Comparison of ENCODE assay signal across 1 cellular context in the genomic region with DNA sequence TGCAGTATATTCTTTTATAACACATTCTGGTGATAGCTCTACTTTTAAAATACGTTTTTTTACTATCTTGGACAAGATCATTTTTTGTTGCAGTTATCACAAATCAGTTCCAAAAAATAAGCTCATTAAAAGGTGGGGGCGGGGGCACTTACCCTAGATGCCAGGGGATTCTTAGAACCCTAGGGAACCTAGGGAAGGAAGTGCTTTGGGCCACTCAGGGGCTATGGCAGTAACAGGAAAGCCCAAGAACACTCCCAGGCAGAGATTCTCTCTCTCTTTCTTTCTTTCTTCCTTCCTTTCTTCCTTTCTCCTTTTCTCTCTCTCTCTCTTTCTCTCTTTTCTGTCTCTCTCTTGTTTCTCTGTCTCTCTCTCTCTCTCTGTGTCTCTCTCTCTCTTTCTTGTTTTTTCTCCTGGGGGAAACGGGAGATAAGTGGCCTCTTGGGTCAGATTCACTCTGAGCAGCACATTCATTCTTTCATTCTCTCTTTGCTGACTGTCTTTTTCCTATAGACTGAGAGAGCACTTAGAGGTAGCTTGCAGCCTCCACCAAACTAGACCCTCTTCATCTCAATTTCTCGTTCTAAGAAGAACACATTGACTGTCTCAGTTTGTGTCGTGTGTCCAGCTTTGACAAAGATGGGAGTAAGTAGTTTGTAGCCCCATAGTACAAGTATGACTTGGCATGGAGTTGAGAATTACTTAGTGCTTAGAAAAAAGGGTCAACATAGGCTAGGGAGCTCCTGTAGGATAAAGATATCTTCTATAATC.
TF ChIP-seq lines count a peak whose summit lies in the region.

No MANE protein-coding gene starts in this region.

TF ChIP-seq in IMR-90, 13 proteins besides CTCF, POLR2A, EP300 and RAD21:
- no peak for TF ChIP-seq CEBPB (IDR thresholded peaks at IDR 0.05; ENCODE audit: low read depth, low read length)
- TF ChIP-seq MAFK (IDR thresholded peaks at IDR 0.05; ENCODE audit: low read depth, low read length): no peak
- no peak for TF ChIP-seq BHLHE40 (IDR thresholded peaks at IDR 0.05; ENCODE audit: low read depth, low read length)
- TF ChIP-seq, protein P1, sequence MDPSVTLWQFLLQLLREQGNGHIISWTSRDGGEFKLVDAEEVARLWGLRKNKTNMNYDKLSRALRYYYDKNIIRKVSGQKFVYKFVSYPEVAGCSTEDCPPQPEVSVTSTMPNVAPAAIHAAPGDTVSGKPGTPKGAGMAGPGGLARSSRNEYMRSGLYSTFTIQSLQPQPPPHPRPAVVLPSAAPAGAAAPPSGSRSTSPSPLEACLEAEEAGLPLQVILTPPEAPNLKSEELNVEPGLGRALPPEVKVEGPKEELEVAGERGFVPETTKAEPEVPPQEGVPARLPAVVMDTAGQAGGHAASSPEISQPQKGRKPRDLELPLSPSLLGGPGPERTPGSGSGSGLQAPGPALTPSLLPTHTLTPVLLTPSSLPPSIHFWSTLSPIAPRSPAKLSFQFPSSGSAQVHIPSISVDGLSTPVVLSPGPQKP (IDR thresholded peaks at IDR 0.05; ENCODE audit: borderline replicate concordance, low read depth, low read length): no peak
TF ChIP-seq in IMR-90: peak in this region for 0.
